In the genomic region with DNA sequence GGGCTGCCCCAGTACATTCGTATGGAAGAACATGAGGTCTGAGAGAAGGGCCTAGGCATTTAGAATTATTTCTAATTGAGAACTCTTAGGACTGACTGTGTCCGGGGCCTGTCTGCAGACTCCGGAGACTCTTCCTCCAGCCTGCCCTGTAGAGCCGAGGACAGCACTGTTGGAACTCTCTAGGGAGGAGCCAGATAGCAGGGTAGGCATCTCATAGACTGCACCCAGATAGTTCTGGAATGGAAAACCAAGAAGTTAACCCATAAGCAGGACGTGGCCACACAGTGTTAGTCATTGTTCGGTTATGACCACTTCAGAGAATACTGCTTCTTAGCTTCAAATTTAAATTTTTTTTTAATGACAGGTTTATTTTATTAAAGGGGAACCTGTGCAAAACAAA, we compare ENCODE assay signal across 14 cellular contexts. TPM values are rescaled to one million over a fixed set of nuclear protein-coding genes. Genes with fewer than 3 reads are reported as not detected.
A peak's percentile ranks its signal among the peaks of the same experiment; 100 is the strongest.
DNase-seq lines count a peak whose midpoint lies in the region; ATAC-seq lines count a peak whose summit lies in the region.
"Had no signal": no experiment of that assay in that cellular context is flagged by ENCODE, and none has a peak within 500 bp of the region (broad histone marks: within the 10 kb centered on the region; RNA-seq: fewer than 3 reads in every experiment).

No MANE protein-coding gene starts in this region.

- H3K27me3 Mint-ChIP-seq in CD8-positive, alpha-beta memory T cell: peaks cover 0 to 2% of the 10 kb centered on the region in 2 donors
- no peaks in the 10 kb centered on the region for H3K27me3 Mint-ChIP-seq in activated CD4-positive, alpha-beta memory T cell treated with anti-CD3 and anti-CD28 coated beads, Interleukin-2, amount 10 ng/mL, durations not matched to agents 7 days and 5 days

- peaks cover 80% of the 10 kb centered on the region for H3K4me1 ChIP-seq in CD8-positive, alpha-beta memory T cell (ENCODE audit: insufficient read depth, low read length)

- H3K27me3 ChIP-seq in CD8-positive, alpha-beta memory T cell (ENCODE audit: insufficient read depth, low read length, poor library complexity, severe bottlenecking): no peaks in the 10 kb centered on the region

- H3K27ac Mint-ChIP-seq in CD8-positive, alpha-beta memory T cell: peak overlapping the region; percentile 90 to 99 (median 96)
- H3K27ac Mint-ChIP-seq in activated CD4-positive, alpha-beta memory T cell treated with anti-CD3 and anti-CD28 coated beads, Interleukin-2, amount 10 ng/mL, durations not matched to agents 7 days and 5 days: peak overlapping the region; percentile 89

- DNase-seq in A172 (ENCODE audit: low spot score): peak; percentile 13
- no peak for DNase-seq in CD8-positive, alpha-beta memory T cell
- peak; percentile 45 for DNase-seq in activated CD4-positive, alpha-beta memory T cell treated with anti-CD3 and anti-CD28 coated beads, Interleukin-2, amount 10 ng/mL, durations not matched to agents 7 days and 5 days
- peak; percentile 83 for DNase-seq in iris pigment epithelial cell (ENCODE audit: low read depth)
- no peak for DNase-seq in germinal center (ENCODE audit: low spot score)
- DNase-seq in NCI-H524 (lab: John Stamatoyannopoulos, UW): no peak
- no peak for DNase-seq in NK-92 (lab: John Stamatoyannopoulos, UW; ENCODE audit: unreplicated experiment)
- DNase-seq: COR-L47; MM.1S; NCI-H510A; stimulated activated CD4-positive, alpha-beta T cell treated with anti-CD3 and anti-CD28 coated beads, Interleukin-2, amount 100 ng/mL, for 48 hours had no signal

- POLR2A ChIA-PET in CD8-positive, alpha-beta memory T cell (lab: Charles Lee): interaction anchor here (0.5 to 5.4 kb wide), 9 partner anchors 10 to 1035 kb away, joined by 3 to 29 read pairs (median 4); partner anchors contain the start of gene SNRK
- POLR2A ChIA-PET in activated CD4-positive, alpha-beta memory T cell treated with anti-CD3 and anti-CD28 coated beads, Interleukin-2, amount 10 ng/mL, durations not matched to agents 7 days and 5 days (lab: Charles Lee): interaction anchor here (1.1 to 4.1 kb wide), 8 partner anchors 10 to 276 kb away, joined by 3 to 43 read pairs (median 16); partner anchors contain the start of genes ANO10 and SNRK

- peaks cover 80 to 93% (median 89%) of the 10 kb centered on the region in 3 donors for H3K4me1 Mint-ChIP-seq in CD8-positive, alpha-beta memory T cell
- peaks cover 68% of the 10 kb centered on the region for H3K4me1 Mint-ChIP-seq in activated CD4-positive, alpha-beta memory T cell treated with anti-CD3 and anti-CD28 coated beads, Interleukin-2, amount 10 ng/mL, durations not matched to agents 7 days and 5 days

- peaks cover 48% of the 10 kb centered on the region for H3K36me3 ChIP-seq in CD8-positive, alpha-beta memory T cell (ENCODE audit: insufficient read depth, low read length)

- peak overlapping the region; percentile 29 to 88 (median 59) for H3K4me3 Mint-ChIP-seq in CD8-positive, alpha-beta memory T cell
- H3K4me3 Mint-ChIP-seq in activated CD4-positive, alpha-beta memory T cell treated with anti-CD3 and anti-CD28 coated beads, Interleukin-2, amount 10 ng/mL, durations not matched to agents 7 days and 5 days: no peak overlapping the region

- H3K9me3 ChIP-seq in CD8-positive, alpha-beta memory T cell (ENCODE audit: low read length): no peaks in the 10 kb centered on the region
- H3K9me3 ChIP-seq: thoracic aorta had no signal

- CTCF ChIA-PET in CD8-positive, alpha-beta memory T cell (lab: Charles Lee): interaction anchor here (0.7 to 3.0 kb wide), 16 partner anchors 9 to 184 kb away, joined by 3 to 21 read pairs (median 4); partner anchors contain the start of gene SNRK
- CTCF ChIA-PET in activated CD4-positive, alpha-beta memory T cell treated with anti-CD3 and anti-CD28 coated beads, Interleukin-2, amount 10 ng/mL, durations not matched to agents 7 days and 5 days (lab: Charles Lee): interaction anchor here (0.5 to 1.9 kb wide), 4 partner anchors 55 to 157 kb away, joined by 5 to 9 read pairs (median 6); partner anchors contain the start of gene SNRK

- ATAC-seq in HG02610 (IDR thresholded peaks at IDR 0.05; ENCODE audit: unreplicated experiment): no peak
- ATAC-seq: GM12878 had no signal

- H3K9me3 Mint-ChIP-seq in CD8-positive, alpha-beta memory T cell: peaks cover 0 to 1% (median 0%) of the 10 kb centered on the region in 5 donors
- peaks cover 5% of the 10 kb centered on the region for H3K9me3 Mint-ChIP-seq in activated CD4-positive, alpha-beta memory T cell treated with anti-CD3 and anti-CD28 coated beads, Interleukin-2, amount 10 ng/mL, durations not matched to agents 7 days and 5 days

- no peak overlapping the region for H3K27ac ChIP-seq in CD8-positive, alpha-beta memory T cell (ENCODE audit: low read depth, low read length)
- H3K27ac ChIP-seq: thoracic aorta had no signal

- peaks cover 42 to 87% (median 63%) of the 10 kb centered on the region in 3 donors for H3K36me3 Mint-ChIP-seq in CD8-positive, alpha-beta memory T cell
- peaks cover 97% of the 10 kb centered on the region for H3K36me3 Mint-ChIP-seq in activated CD4-positive, alpha-beta memory T cell treated with anti-CD3 and anti-CD28 coated beads, Interleukin-2, amount 10 ng/mL, durations not matched to agents 7 days and 5 days (ENCODE audit: low read depth)

- H3K4me3 ChIP-seq in CD8-positive, alpha-beta memory T cell (ENCODE audit: low read length): no peak overlapping the region
- H3K4me3 ChIP-seq: GM12878, thoracic aorta had no signal

RNA-seq across cellular contexts. Expression of gene SNRK, which starts 59.5 kb away (rescaled TPM):
- 11.6 and 16.5 TPM in 2 replicates for total RNA-seq in A172 (2014; rRNA removed; shearing (Covaris generic))
- total RNA-seq in CD8-positive, alpha-beta memory T cell: 10 to 100 TPM; 34.2 to 35.9 TPM
- polyA plus RNA-seq in CD8-positive, alpha-beta memory T cell: 55.1 TPM
- total RNA-seq in activated CD4-positive, alpha-beta memory T cell treated with anti-CD3 and anti-CD28 coated beads, Interleukin-2, amount 10 ng/mL, durations not matched to agents 7 days and 5 days: 10 to 100 TPM; 71.0 to 73.1 TPM

Comparison
In these comparisons a context has a peak if more than half of its experiments do, and no peak if none do; other contexts are left out.
1. DNase-seq: peak in A172 (single experiment), activated CD4-positive, alpha-beta memory T cell treated with anti-CD3 and anti-CD28 coated beads, Interleukin-2, amount 10 ng/mL, durations not matched to agents 7 days and 5 days (single experiment) and iris pigment epithelial cell (single experiment); none in CD8-positive, alpha-beta memory T cell (0 of 5), germinal center (single experiment), NCI-H524 (0 of 2) and NK-92 (single experiment).